In the genomic region with DNA sequence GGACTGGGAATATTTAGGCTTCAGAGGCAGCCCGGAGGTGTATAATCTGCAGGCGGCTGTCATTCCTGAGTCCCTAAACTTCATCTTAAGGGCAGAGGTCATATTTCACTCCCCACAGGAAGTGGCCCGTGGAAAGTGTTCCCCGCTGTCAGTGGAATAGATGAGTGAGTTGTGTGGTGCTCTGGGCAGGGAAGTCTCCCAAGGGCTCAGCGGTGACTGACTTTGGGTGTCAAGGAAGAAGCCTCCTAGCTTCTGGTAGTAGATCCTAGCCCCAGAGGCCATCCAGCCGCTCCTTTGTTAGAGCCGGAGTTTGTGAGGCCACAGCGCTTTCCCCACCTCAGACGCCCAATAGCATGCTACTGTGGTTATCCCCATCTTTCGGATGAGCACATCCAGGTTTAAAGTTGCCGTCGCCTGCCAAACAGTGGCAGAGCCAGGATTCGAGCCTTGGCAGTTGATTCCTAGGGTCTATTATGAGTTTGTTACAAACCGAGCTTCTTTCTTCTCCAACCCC, we compare ENCODE assay signal across 1 cellular context.
TF ChIP-seq lines count a peak whose summit lies in the region.

No MANE protein-coding gene starts in this region.

TF ChIP-seq in GM23338, 12 proteins besides CTCF, POLR2A, EP300 and RAD21 (continued from another document):
- TF ChIP-seq, protein P1, sequence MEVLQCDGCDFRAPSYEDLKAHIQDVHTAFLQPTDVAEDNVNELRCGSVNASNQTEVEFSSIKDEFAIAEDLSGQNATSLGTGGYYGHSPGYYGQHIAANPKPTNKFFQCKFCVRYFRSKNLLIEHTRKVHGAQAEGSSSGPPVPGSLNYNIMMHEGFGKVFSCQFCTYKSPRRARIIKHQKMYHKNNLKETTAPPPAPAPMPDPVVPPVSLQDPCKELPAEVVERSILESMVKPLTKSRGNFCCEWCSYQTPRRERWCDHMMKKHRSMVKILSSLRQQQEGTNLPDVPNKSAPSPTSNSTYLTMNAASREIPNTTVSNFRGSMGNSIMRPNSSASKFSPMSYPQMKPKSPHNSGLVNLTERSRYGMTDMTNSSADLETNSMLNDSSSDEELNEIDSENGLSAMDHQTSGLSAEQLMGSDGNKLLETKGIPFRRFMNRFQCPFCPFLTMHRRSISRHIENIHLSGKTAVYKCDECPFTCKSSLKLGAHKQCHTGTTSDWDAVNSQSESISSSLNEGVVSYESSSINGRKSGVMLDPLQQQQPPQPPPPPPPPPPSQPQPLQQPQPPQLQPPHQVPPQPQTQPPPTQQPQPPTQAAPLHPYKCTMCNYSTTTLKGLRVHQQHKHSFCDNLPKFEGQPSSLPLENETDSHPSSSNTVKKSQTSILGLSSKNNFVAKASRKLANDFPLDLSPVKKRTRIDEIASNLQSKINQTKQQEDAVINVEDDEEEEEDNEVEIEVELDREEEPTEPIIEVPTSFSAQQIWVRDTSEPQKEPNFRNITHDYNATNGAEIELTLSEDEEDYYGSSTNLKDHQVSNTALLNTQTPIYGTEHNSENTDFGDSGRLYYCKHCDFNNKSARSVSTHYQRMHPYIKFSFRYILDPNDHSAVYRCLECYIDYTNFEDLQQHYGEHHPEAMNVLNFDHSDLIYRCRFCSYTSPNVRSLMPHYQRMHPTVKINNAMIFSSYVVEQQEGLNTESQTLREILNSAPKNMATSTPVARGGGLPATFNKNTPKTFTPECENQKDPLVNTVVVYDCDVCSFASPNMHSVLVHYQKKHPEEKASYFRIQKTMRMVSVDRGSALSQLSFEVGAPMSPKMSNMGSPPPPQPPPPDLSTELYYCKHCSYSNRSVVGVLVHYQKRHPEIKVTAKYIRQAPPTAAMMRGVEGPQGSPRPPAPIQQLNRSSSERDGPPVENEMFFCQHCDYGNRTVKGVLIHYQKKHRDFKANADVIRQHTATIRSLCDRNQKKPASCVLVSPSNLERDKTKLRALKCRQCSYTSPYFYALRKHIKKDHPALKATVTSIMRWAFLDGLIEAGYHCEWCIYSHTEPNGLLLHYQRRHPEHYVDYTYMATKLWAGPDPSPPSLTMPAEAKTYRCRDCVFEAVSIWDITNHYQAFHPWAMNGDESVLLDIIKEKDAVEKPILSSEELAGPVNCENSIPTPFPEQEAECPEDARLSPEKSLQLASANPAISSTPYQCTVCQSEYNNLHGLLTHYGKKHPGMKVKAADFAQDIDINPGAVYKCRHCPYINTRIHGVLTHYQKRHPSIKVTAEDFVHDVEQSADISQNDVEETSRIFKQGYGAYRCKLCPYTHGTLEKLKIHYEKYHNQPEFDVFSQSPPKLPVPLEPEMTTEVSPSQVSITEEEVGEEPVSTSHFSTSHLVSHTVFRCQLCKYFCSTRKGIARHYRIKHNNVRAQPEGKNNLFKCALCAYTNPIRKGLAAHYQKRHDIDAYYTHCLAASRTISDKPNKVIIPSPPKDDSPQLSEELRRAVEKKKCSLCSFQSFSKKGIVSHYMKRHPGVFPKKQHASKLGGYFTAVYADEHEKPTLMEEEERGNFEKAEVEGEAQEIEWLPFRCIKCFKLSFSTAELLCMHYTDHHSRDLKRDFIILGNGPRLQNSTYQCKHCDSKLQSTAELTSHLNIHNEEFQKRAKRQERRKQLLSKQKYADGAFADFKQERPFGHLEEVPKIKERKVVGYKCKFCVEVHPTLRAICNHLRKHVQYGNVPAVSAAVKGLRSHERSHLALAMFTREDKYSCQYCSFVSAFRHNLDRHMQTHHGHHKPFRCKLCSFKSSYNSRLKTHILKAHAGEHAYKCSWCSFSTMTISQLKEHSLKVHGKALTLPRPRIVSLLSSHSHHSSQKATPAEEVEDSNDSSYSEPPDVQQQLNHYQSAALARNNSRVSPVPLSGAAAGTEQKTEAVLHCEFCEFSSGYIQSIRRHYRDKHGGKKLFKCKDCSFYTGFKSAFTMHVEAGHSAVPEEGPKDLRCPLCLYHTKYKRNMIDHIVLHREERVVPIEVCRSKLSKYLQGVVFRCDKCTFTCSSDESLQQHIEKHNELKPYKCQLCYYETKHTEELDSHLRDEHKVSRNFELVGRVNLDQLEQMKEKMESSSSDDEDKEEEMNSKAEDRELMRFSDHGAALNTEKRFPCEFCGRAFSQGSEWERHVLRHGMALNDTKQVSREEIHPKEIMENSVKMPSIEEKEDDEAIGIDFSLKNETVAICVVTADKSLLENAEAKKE (CRISPR knock-in tag; IDR thresholded peaks at IDR 0.05), result no peak
- no peak for TF ChIP-seq ZNF331 (CRISPR knock-in tag; IDR thresholded peaks at IDR 0.05; ENCODE audit: low read depth)
- TF ChIP-seq, protein P2, sequence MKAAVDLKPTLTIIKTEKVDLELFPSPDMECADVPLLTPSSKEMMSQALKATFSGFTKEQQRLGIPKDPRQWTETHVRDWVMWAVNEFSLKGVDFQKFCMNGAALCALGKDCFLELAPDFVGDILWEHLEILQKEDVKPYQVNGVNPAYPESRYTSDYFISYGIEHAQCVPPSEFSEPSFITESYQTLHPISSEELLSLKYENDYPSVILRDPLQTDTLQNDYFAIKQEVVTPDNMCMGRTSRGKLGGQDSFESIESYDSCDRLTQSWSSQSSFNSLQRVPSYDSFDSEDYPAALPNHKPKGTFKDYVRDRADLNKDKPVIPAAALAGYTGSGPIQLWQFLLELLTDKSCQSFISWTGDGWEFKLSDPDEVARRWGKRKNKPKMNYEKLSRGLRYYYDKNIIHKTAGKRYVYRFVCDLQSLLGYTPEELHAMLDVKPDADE (IDR thresholded peaks at IDR 0.05), result no peak
- TF ChIP-seq JUNB (IDR thresholded peaks at IDR 0.05; ENCODE audit: unreplicated experiment), result no peak
TF ChIP-seq in GM23338: peak in this region for 1.
